11 cellular contexts compared by ENCODE assay signal in genomic region chr7:44275829-44276570, GRCh38.
A peak's percentile ranks its signal among the peaks of the same experiment; 100 is the strongest.
DNase-seq lines count a peak whose midpoint lies in the region; ATAC-seq lines count a peak whose summit lies in the region.
"Had no signal": no experiment of that assay in that cellular context is flagged by ENCODE, and none has a peak within 500 bp of the region (broad histone marks: within the 10 kb centered on the region; RNA-seq: fewer than 3 reads in every experiment).

No MANE protein-coding gene starts in this region.

- DNase-seq in NCI-H524 (lab: John Stamatoyannopoulos, UW) (peak; percentile 70 to 83), NCI-H524 treated with DMSO at 0.1 percent for 48 hours (lab: John Stamatoyannopoulos, UW) (no peak), iPS-NIHi7 (ENCODE audit: extremely low spot score) (peak; percentile 98), NCI-H1105 treated with DMSO at 0.1 percent for 48 hours (lab: John Stamatoyannopoulos, UW) (no peak), NCI-H226 (no peak)
- DNase-seq in activated naive CD4-positive, alpha-beta T cell treated with anti-CD3 and anti-CD28 coated beads, Interleukin-2, amount 10 ng/mL, durations not matched to agents 7 days and 5 days = no peak
- DNase-seq: activated CD8-positive, alpha-beta memory T cell treated with anti-CD3 and anti-CD28 coated beads, Interleukin-2, amount 50 U/mL, for 48 hours; GM23248 had no signal

- CTCF ChIA-PET in activated naive CD4-positive, alpha-beta T cell treated with anti-CD3 and anti-CD28 coated beads, Interleukin-2, amount 10 ng/mL, durations not matched to agents 7 days and 5 days (lab: Charles Lee) = interaction anchor here (0.9 kb wide), 1 partner anchor 34 kb away, joined by 3 read pairs; no protein-coding TSS in a partner anchor

- H3K27me3 Mint-ChIP-seq in stimulated activated memory B cell treated with anti-CD40 and anti-IgM and Interleukin-4, amounts not matched to agents 10 μg/mL and 1 μg/mL and 100 μg/mL, for 72 hours = peaks cover 28% of the 10 kb centered on the region
- peaks cover 19% of the 10 kb centered on the region for H3K27me3 Mint-ChIP-seq in activated naive CD4-positive, alpha-beta T cell treated with anti-CD3 and anti-CD28 coated beads, Interleukin-2, amount 10 ng/mL, durations not matched to agents 7 days and 5 days

- H3K4me1 Mint-ChIP-seq in stimulated activated memory B cell treated with anti-CD40 and anti-IgM and Interleukin-4, amounts not matched to agents 10 μg/mL and 1 μg/mL and 100 μg/mL, for 72 hours = peaks cover 11% of the 10 kb centered on the region
- H3K4me1 Mint-ChIP-seq in activated naive CD4-positive, alpha-beta T cell treated with anti-CD3 and anti-CD28 coated beads, Interleukin-2, amount 10 ng/mL, durations not matched to agents 7 days and 5 days = no peaks in the 10 kb centered on the region

- ATAC-seq in stimulated activated memory B cell treated with anti-CD40 and anti-IgM and Interleukin-4, amounts not matched to agents 10 μg/mL and 1 μg/mL and 100 μg/mL, for 72 hours = no peak

- H3K4me3 Mint-ChIP-seq in stimulated activated memory B cell treated with anti-CD40 and anti-IgM and Interleukin-4, amounts not matched to agents 10 μg/mL and 1 μg/mL and 100 μg/mL, for 72 hours = no peak overlapping the region
- H3K4me3 Mint-ChIP-seq in activated naive CD4-positive, alpha-beta T cell treated with anti-CD3 and anti-CD28 coated beads, Interleukin-2, amount 10 ng/mL, durations not matched to agents 7 days and 5 days = no peak overlapping the region

- H3K27ac Mint-ChIP-seq in stimulated activated memory B cell treated with anti-CD40 and anti-IgM and Interleukin-4, amounts not matched to agents 10 μg/mL and 1 μg/mL and 100 μg/mL, for 72 hours = peak overlapping the region; percentile 59
- H3K27ac Mint-ChIP-seq in activated naive CD4-positive, alpha-beta T cell treated with anti-CD3 and anti-CD28 coated beads, Interleukin-2, amount 10 ng/mL, durations not matched to agents 7 days and 5 days = no peak overlapping the region

- H3K9me3 Mint-ChIP-seq in stimulated activated memory B cell treated with anti-CD40 and anti-IgM and Interleukin-4, amounts not matched to agents 10 μg/mL and 1 μg/mL and 100 μg/mL, for 72 hours = no peaks in the 10 kb centered on the region
- H3K9me3 Mint-ChIP-seq in activated naive CD4-positive, alpha-beta T cell treated with anti-CD3 and anti-CD28 coated beads, Interleukin-2, amount 10 ng/mL, durations not matched to agents 7 days and 5 days = no peaks in the 10 kb centered on the region

- H3K36me3 Mint-ChIP-seq in stimulated activated memory B cell treated with anti-CD40 and anti-IgM and Interleukin-4, amounts not matched to agents 10 μg/mL and 1 μg/mL and 100 μg/mL, for 72 hours = no peaks in the 10 kb centered on the region
- H3K36me3 Mint-ChIP-seq in activated naive CD4-positive, alpha-beta T cell treated with anti-CD3 and anti-CD28 coated beads, Interleukin-2, amount 10 ng/mL, durations not matched to agents 7 days and 5 days = no peaks in the 10 kb centered on the region

- peak overlapping the region; percentile 29 for H3K27ac ChIP-seq in cingulate gyrus (ENCODE audit: low read depth, low read length)
- H3K27ac ChIP-seq: esophagus muscularis mucosa, GM23248 had no signal

Comparison
In these comparisons a context has a peak if more than half of its experiments do, and no peak if none do; other contexts are left out.
1. DNase-seq: peak in NCI-H524 (2 of 2) and iPS-NIHi7 (single experiment); none in NCI-H524 treated with DMSO at 0.1 percent for 48 hours (single experiment), activated naive CD4-positive, alpha-beta T cell treated with anti-CD3 and anti-CD28 coated beads, Interleukin-2, amount 10 ng/mL, durations not matched to agents 7 days and 5 days (single experiment), NCI-H1105 treated with DMSO at 0.1 percent for 48 hours (single experiment) and NCI-H226 (single experiment).